Comparison of ENCODE assay signal across 14 cellular contexts in genomic region chr9:91889161-91889560, GRCh38.
DNase-seq lines count a peak whose midpoint lies in the region; ATAC-seq, FAIRE-seq and TF ChIP-seq lines count a peak whose summit lies in the region.
"Had no signal": no experiment of that assay in that cellular context is flagged by ENCODE, and none has a peak within 500 bp of the region (broad histone marks: within the 10 kb centered on the region; RNA-seq: fewer than 3 reads in every experiment).

No MANE protein-coding gene starts in this region.

- no peaks in the 10 kb centered on the region for H3K36me3 Mint-ChIP-seq in mesothelial cell of epicardium

- TF ChIP-seq EP300 in A549 (IDR thresholded peaks at IDR 0.05) = no peak
- TF ChIP-seq EP300 in K562 (IDR thresholded peaks at IDR 0.05; ENCODE audit: low read length) = no peak

- peaks cover 4% of the 10 kb centered on the region; the same call in 1 of the 2 replicates for H4K20me1 ChIP-seq in K562 (replicated peaks; ENCODE audit: control insufficient read depth, insufficient read depth, low read length)
- H4K20me1 ChIP-seq: BLaER1 treated with 17β-estradiol and CSF1 and Interleukin-3, amounts not matched to agents 10 nM and 100 nM had no signal

- intact Hi-C loops in K562 (cut with micrococcal nuclease) = no loop called here
- intact Hi-C loops in mucosa of descending colon (cut with DNase I, micrococcal nuclease) = no loop called here
- intact Hi-C loops in spleen (cut with DNase I; ENCODE audit: low total_unique reads) = no loop called here

- CTCF ChIA-PET in A549 (lab: Yijun Ruan, JAX) (interaction anchor here (1.2 to 1.4 kb wide), 2 partner anchors 15 to 61 kb away, joined by 3 read pairs; partner anchors contain the start of gene ROR2), K562 (lab: Yijun Ruan, JAX; ENCODE audit: low intra/inter-chr PET ratio) (no interaction called here)

- ATAC-seq in A549 (peak; percentile 76 to 77), K562 (peak; percentile 82), mucosa of descending colon (peak; percentile 47), GM21381 (IDR thresholded peaks at IDR 0.05; ENCODE audit: unreplicated experiment) (no peak), HG03025 (IDR thresholded peaks at IDR 0.05; ENCODE audit: low FRiP score, unreplicated experiment) (no peak)

- no peak overlapping the region for H3K4me3 Mint-ChIP-seq in mesothelial cell of epicardium

- no peak overlapping the region for H2AFZ ChIP-seq in K562 (ENCODE audit: low read depth, low read length)
- H2AFZ ChIP-seq: GM23248 had no signal

- POLR2A ChIA-PET in A549 (lab: Yijun Ruan, JAX) (no interaction called here), K562 (lab: Yijun Ruan, JAX) (interaction anchor here (0.7 to 1.7 kb wide), 3 partner anchors 10 to 56 kb away, joined by 3 to 5 read pairs (median 3); no protein-coding TSS in a partner anchor)

- H3K9me1 ChIP-seq in K562 (ENCODE audit: control insufficient read depth, insufficient read depth, low read length) = no peaks in the 10 kb centered on the region

- H3K79me2 ChIP-seq in K562 (ENCODE audit: control insufficient read depth, insufficient read depth, low read length) = peaks cover 68% of the 10 kb centered on the region

- BruUV-seq in K562 (replicated peaks; lab: Mats Ljungman, UMichigan) = no TSS peak

- no peak for TF ChIP-seq RAD21 in A549 (conservative IDR thresholded peaks at IDR 0.05 in 1 of 2, IDR thresholded peaks at IDR 0.05 in 1 of 2)
- 0 out of 4 replicates have a peak, but pooled peaks of 1 of the 2 experiments have one; percentile 9 for TF ChIP-seq RAD21 in K562 (CRISPR knock-in tag; conservative IDR thresholded peaks at IDR 0.05 in 1 of 2, IDR thresholded peaks at IDR 0.05 in 1 of 2)

- peaks cover 61% of the 10 kb centered on the region for H3K4me1 Mint-ChIP-seq in mesothelial cell of epicardium

- no peak for TF ChIP-seq CTCF in A549 (IDR thresholded peaks at IDR 0.05)
- peak; percentile 13 to 84 (median 49); a peak in 4 of 6 replicates for TF ChIP-seq CTCF in K562 (IDR thresholded peaks at IDR 0.05 in 2 of 3, conservative IDR thresholded peaks at IDR 0.05 in 1 of 3; ENCODE audit: insufficient read depth in 2 of 3, low read depth in 1 of 3, low read length in 3 of 3)
- no peak for TF ChIP-seq CTCF in mucosa of descending colon (IDR thresholded peaks at IDR 0.05)
- no peak for TF ChIP-seq CTCF in spleen (IDR thresholded peaks at IDR 0.05 in 8 of 11, conservative IDR thresholded peaks at IDR 0.05 in 3 of 11)
- TF ChIP-seq CTCF in mesothelial cell of epicardium (IDR thresholded peaks at IDR 0.05; ENCODE audit: unreplicated experiment) = no peak

- in situ Hi-C loops in K562 (cut with MboI) = no loop called here

- TF ChIP-seq POLR2A in A549 (IDR thresholded peaks at IDR 0.05; ENCODE audit: low read length) (no peak), K562 (conservative IDR thresholded peaks at IDR 0.05) (no peak), spleen (IDR thresholded peaks at IDR 0.05) (no peak)

- WGBS in A549 (ENCODE audit: missing lambda C conversion rate) = 28% methylated on average over 5 of the region's 9 CpGs
- WGBS in K562 (ENCODE audit: insufficient coverage, low coverage, missing lambda C conversion rate) = 77% methylated on average over 7 of the region's 9 CpGs
- WGBS in spleen, 5 donors = 71 to 90% (median 85%) methylated on average over 7 to 9 of the region's 9 CpGs

- H3K4me3 ChIP-seq in A549 (no peak overlapping the region), K562 (no peak overlapping the region), mucosa of descending colon (no peak overlapping the region), spleen (no peak overlapping the region)
- H3K4me3 ChIP-seq: BLaER1 treated with 17β-estradiol and CSF1 and Interleukin-3, amounts not matched to agents 10 nM and 100 nM; GM23248 had no signal

- H3K9me3 ChIP-seq in A549 (no peaks in the 10 kb centered on the region), K562 (replicated peaks; ENCODE audit: control insufficient read depth, insufficient read depth, low read depth, low read length) (no peaks in the 10 kb centered on the region), mucosa of descending colon (no peaks in the 10 kb centered on the region), spleen (no peaks in the 10 kb centered on the region)
- H3K9me3 ChIP-seq: BLaER1 treated with 17β-estradiol and CSF1 and Interleukin-3, amounts not matched to agents 10 nM and 100 nM had no signal

- H3K27ac ChIP-seq in A549 = no peak overlapping the region
- H3K27ac ChIP-seq in K562 (ENCODE audit: extremely low read depth, low read depth, low read length) = no peak overlapping the region
- no peak overlapping the region for H3K27ac ChIP-seq in spleen
- H3K27ac ChIP-seq: 22Rv1; BLaER1 treated with 17β-estradiol and CSF1 and Interleukin-3, amounts not matched to agents 10 nM and 100 nM; GM23248 had no signal

- peak overlapping the region in 1 of 2 experiments; percentile 79; a peak in 2 of 4 replicates for H3K9ac ChIP-seq in K562 (ENCODE audit: insufficient read depth in 1 of 2, low read depth in 2 of 2, low read length in 2 of 2)
- H3K9ac ChIP-seq: BLaER1 treated with 17β-estradiol and CSF1 and Interleukin-3, amounts not matched to agents 10 nM and 100 nM; GM23248 had no signal

- H3K4me2 ChIP-seq in A549 (no peak overlapping the region), K562 (ENCODE audit: insufficient read depth, low read length) (no peak overlapping the region)
- H3K4me2 ChIP-seq: BLaER1 treated with 17β-estradiol and CSF1 and Interleukin-3, amounts not matched to agents 10 nM and 100 nM had no signal

- H3K36me3 ChIP-seq in K562 (ENCODE audit: control insufficient read depth, insufficient read depth, low read length) (no peaks in the 10 kb centered on the region), mucosa of descending colon (ENCODE audit: low read depth) (no peaks in the 10 kb centered on the region), spleen (no peaks in the 10 kb centered on the region)
- H3K36me3 ChIP-seq: BLaER1 treated with 17β-estradiol and CSF1 and Interleukin-3, amounts not matched to agents 10 nM and 100 nM had no signal

- H3K27me3 Mint-ChIP-seq in mesothelial cell of epicardium (ENCODE audit: low read depth) = no peaks in the 10 kb centered on the region

- DNase-seq in A549 (ENCODE audit: low read depth in 1 of 2, low spot score in 1 of 2) = no peak
- no peak for DNase-seq in K562 (ENCODE audit: extremely low read depth in 1 of 4, low spot score in 3 of 4)
- DNase-seq in mucosa of descending colon = no peak
- peak; percentile 50 for DNase-seq in spleen
- no peak for DNase-seq in mesothelial cell of epicardium (ENCODE audit: low spot score in 2 of 2, unreplicated experiment in 2 of 2)
- DNase-seq in GM19240 (ENCODE audit: insufficient read length, low spot score) = no peak
- DNase-seq: GM23248, NCI-H187 treated with DMSO at 0.1 percent for 48 hours, NCI-H446 treated with DMSO at 0.1 percent for 48 hours, NCI-H774 had no signal

- no peak overlapping the region for H3K27ac Mint-ChIP-seq in mesothelial cell of epicardium

- FAIRE-seq in A549 (lab: Jason Lieb, UNC) = no peak
- no peak for FAIRE-seq in K562 (lab: Jason Lieb, UNC)

- H3K27me3 ChIP-seq in K562 (ENCODE audit: control insufficient read depth in 2 of 2, insufficient read depth in 2 of 2, low read length in 2 of 2) (no peaks in the 10 kb centered on the region), spleen (replicated peaks in 1 of 7) (peaks cover 0 to 15% (median 0%) of the 10 kb centered on the region in 7 donors)
- H3K27me3 ChIP-seq: BLaER1 treated with 17β-estradiol and CSF1 and Interleukin-3, amounts not matched to agents 10 nM and 100 nM had no signal

- H3K9me3 Mint-ChIP-seq in mesothelial cell of epicardium = no peaks in the 10 kb centered on the region

- no peaks in the 10 kb centered on the region for H3K4me1 ChIP-seq in A549
- peaks cover 24 to 27% of the 10 kb centered on the region in 2 experiments for H3K4me1 ChIP-seq in K562 (replicated peaks in 1 of 2; ENCODE audit: control insufficient read depth in 2 of 2, insufficient read depth in 2 of 2, low read length in 2 of 2)
- H3K4me1 ChIP-seq in mucosa of descending colon (ENCODE audit: low read depth) = peaks cover 4% of the 10 kb centered on the region
- peaks cover 0 to 6% (median 0%) of the 10 kb centered on the region in 6 donors for H3K4me1 ChIP-seq in spleen

TF ChIP-seq in A549, 52 proteins besides CTCF, POLR2A, EP300 and RAD21 (continues in another document):
- no peak for TF ChIP-seq HEYL (CRISPR knock-in tag; IDR thresholded peaks at IDR 0.05)
- TF ChIP-seq KDM5A (IDR thresholded peaks at IDR 0.05) = no peak
- no peak for TF ChIP-seq RCOR1 (IDR thresholded peaks at IDR 0.05; ENCODE audit: low read depth, low read length)
- no peak for TF ChIP-seq E2F6 (IDR thresholded peaks at IDR 0.05; ENCODE audit: borderline replicate concordance, low read depth)
- TF ChIP-seq SREBF2 (IDR thresholded peaks at IDR 0.05) = no peak
- TF ChIP-seq NR3C1 (IDR thresholded peaks at IDR 0.05) = no peak
- no peak for TF ChIP-seq JUNB (IDR thresholded peaks at IDR 0.05)
- TF ChIP-seq KDM1A (IDR thresholded peaks at IDR 0.05; ENCODE audit: low read depth) = no peak
- no peak for TF ChIP-seq HOXB13 (CRISPR knock-in tag; IDR thresholded peaks at IDR 0.05; ENCODE audit: low read depth)

TF ChIP-seq in K562, 482 proteins besides CTCF, POLR2A, EP300 and RAD21:
- TF ChIP-seq ZNF76 (CRISPR knock-in tag; IDR thresholded peaks at IDR 0.05; ENCODE audit: borderline replicate concordance) = no peak
- no peak for TF ChIP-seq KHSRP (IDR thresholded peaks at IDR 0.05)
- TF ChIP-seq MTF1 (CRISPR knock-in tag; IDR thresholded peaks at IDR 0.05; ENCODE audit: borderline replicate concordance) = no peak

Comparison
In these comparisons a context has a peak if more than half of its experiments do, and no peak if none do; other contexts are left out.
1. ATAC-seq: peak in A549 (2 of 2), K562 (single experiment) and mucosa of descending colon (single experiment); none in GM21381 (single experiment) and HG03025 (single experiment).
2. CTCF ChIP-seq: peak in K562 (3 of 3); none in A549 (single experiment), mucosa of descending colon (single experiment), spleen (0 of 11) and mesothelial cell of epicardium (single experiment).
3. Of the 35 proteins assayed by ChIP-seq in both K562 and A549: peak only in K562: CTCF; only in A549: none; in both: none; in neither: 33; mixed calls (peak in some experiments, not most) for 1.